ENCODE assay signal across 27 cellular contexts in the genomic region with DNA sequence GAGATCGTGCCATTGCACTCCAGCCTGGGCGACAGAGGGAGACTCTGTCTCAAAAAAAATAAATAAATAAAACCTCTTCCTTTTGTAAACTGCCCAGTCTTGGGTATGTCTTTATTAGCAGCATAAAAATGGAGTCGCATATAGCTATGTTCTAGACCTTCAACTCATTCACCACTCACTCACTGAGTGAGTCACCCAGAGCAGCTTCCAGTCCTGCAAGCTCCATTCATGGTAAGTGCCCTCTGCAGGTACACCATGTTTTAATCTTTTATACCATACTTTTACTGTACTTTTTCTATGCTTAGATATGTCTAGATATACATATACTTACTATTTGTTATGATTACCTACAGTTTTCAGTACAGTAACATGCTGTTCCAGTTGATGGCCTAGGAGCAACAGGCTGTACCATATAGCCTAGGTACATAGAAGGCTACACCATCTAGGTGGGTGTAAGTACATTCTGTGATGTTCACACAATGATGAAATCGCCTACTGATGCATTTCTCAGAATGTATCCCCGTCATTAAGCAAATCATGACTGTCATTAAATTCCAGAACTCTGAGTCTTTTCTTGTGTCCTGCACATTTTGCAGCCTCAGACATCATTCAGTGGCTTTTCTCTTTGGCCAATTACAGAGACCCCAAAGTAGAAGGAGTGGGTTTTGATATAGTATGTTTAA. TPM values are rescaled to one million over a fixed set of nuclear protein-coding genes. Genes with fewer than 3 reads are reported as not detected.
DNase-seq lines count a peak whose midpoint lies in the region; ATAC-seq and TF ChIP-seq lines count a peak whose summit lies in the region.
"Had no signal": no experiment of that assay in that cellular context is flagged by ENCODE, and none has a peak within 500 bp of the region (broad histone marks: within the 10 kb centered on the region; RNA-seq: fewer than 3 reads in every experiment).

No MANE protein-coding gene starts in this region.

- TF ChIP-seq RAD21 in IMR-90 (IDR thresholded peaks at IDR 0.05; ENCODE audit: low read length): peak; percentile 15; the same call in 1 of the 2 replicates

- H3K56ac ChIP-seq in IMR-90 (ENCODE audit: extremely low read depth, insufficient read depth, low read length): no peak overlapping the region

- intact Hi-C loops in IMR-90 (cut with micrococcal nuclease): no loop called here
- intact Hi-C loops in heart right ventricle (cut with DNase I): no loop called here

- H4K20me1 ChIP-seq in IMR-90 (ENCODE audit: insufficient read depth, low read length): no peaks in the 10 kb centered on the region

- no peaks in the 10 kb centered on the region for H3K9me3 ChIP-seq in IMR-90 (ENCODE audit: control insufficient read depth, insufficient read depth, low read length)
- H3K9me3 ChIP-seq in heart right ventricle: no peaks in the 10 kb centered on the region
- H3K9me3 ChIP-seq: lower lobe of right lung, thyroid gland had no signal

- no peak overlapping the region for H4K5ac ChIP-seq in IMR-90 (ENCODE audit: low read depth, low read length)

- in situ Hi-C loops in IMR-90 (cut with MboI; ENCODE audit: low sequenced_read_pairs) (loop anchor here (25.0 kb wide), 2 partner anchors 533 to 708 kb away; no protein-coding TSS in a partner anchor), astrocyte of the spinal cord (cut with HindIII; ENCODE audit: low sequenced_read_pairs) (no loop called here)

- H2BK15ac ChIP-seq in IMR-90 (ENCODE audit: low read depth, low read length): no peak overlapping the region

- H3K9me3 Mint-ChIP-seq in osteocyte (ENCODE audit: unreplicated experiment): no peaks in the 10 kb centered on the region

- TF ChIP-seq POLR2A in IMR-90 (IDR thresholded peaks at IDR 0.05; ENCODE audit: low read depth, low read length): no peak

- H2AFZ ChIP-seq in IMR-90 (replicated peaks; ENCODE audit: low read length, poor library complexity): no peak overlapping the region

- H3K9ac ChIP-seq in IMR-90 (ENCODE audit: low read depth, low read length): no peak overlapping the region

- H2AK5ac ChIP-seq in IMR-90 (ENCODE audit: low read depth, low read length): no peak overlapping the region; the same call in 1 of the 2 replicates

- no peak overlapping the region for H3K27ac ChIP-seq in IMR-90 (ENCODE audit: insufficient read depth, low read length)
- no peak overlapping the region for H3K27ac ChIP-seq in heart right ventricle
- H3K27ac ChIP-seq: lower lobe of right lung, thyroid gland had no signal

- H3K36me3 ChIP-seq in IMR-90 (ENCODE audit: control insufficient read depth, insufficient read depth, low read length) (no peaks in the 10 kb centered on the region), heart right ventricle (no peaks in the 10 kb centered on the region)
- H3K36me3 ChIP-seq: lower lobe of right lung, thyroid gland had no signal

- no peak overlapping the region for H2BK20ac ChIP-seq in IMR-90 (ENCODE audit: low read depth, low read length)

- H3K14ac ChIP-seq in IMR-90 (replicated peaks; ENCODE audit: low read depth, low read length): no peak overlapping the region

- ATAC-seq in IMR-90 (ENCODE audit: low read depth) (peak; percentile 51), heart right ventricle (no peak)
- ATAC-seq: lower lobe of right lung; sciatic nerve; stimulated activated naive CD8-positive, alpha-beta T cell treated with anti-CD3 and anti-CD28 coated beads, Interleukin-15, amount 100 ng/mL, for 72 hours; T-helper 17 cell had no signal

- H3K36me3 Mint-ChIP-seq in osteocyte (ENCODE audit: unreplicated experiment): no peaks in the 10 kb centered on the region
- H3K36me3 Mint-ChIP-seq: activated naive CD4-positive, alpha-beta T cell treated with anti-CD3 and anti-CD28 coated beads, Interleukin-2, amount 10 ng/mL, durations not matched to agents 7 days and 5 days; CD14-positive monocyte had no signal

- no peak overlapping the region for H4K8ac ChIP-seq in IMR-90 (ENCODE audit: low read depth in 2 of 2, low read length in 2 of 2)

- H3K4me3 Mint-ChIP-seq in osteocyte (ENCODE audit: unreplicated experiment): no peak overlapping the region
- H3K4me3 Mint-ChIP-seq: activated naive CD4-positive, alpha-beta T cell treated with anti-CD3 and anti-CD28 coated beads, Interleukin-2, amount 10 ng/mL, durations not matched to agents 7 days and 5 days; CD14-positive monocyte; central memory CD8-positive, alpha-beta T cell; stimulated activated naive CD8-positive, alpha-beta T cell treated with anti-CD3 and anti-CD28 coated beads, Interleukin-15, amount 100 ng/mL, for 72 hours; T-helper 17 cell had no signal

- H3K27me3 Mint-ChIP-seq in osteocyte (ENCODE audit: unreplicated experiment): no peaks in the 10 kb centered on the region

- peaks cover 2% of the 10 kb centered on the region; the same call in 1 of the 2 replicates for H3K4me1 ChIP-seq in IMR-90 (ENCODE audit: control insufficient read depth, insufficient read depth, low read length)
- H3K4me1 ChIP-seq in heart right ventricle: no peaks in the 10 kb centered on the region
- H3K4me1 ChIP-seq: lower lobe of right lung, thyroid gland had no signal

- no CpG with 5 or more reads among the region's 5 CpGs for WGBS in IMR-90 (ENCODE audit: extremely low coverage in 2 of 2, insufficient read length in 1 of 2), 2 experiments
- 90 to 93% methylated on average over 5 of the region's 5 CpGs for WGBS in heart right ventricle, 2 donors

- no peak overlapping the region for H3K4me2 ChIP-seq in IMR-90 (ENCODE audit: low read depth, low read length)

- H3K27ac Mint-ChIP-seq in osteocyte (ENCODE audit: unreplicated experiment): no peak overlapping the region
- H3K27ac Mint-ChIP-seq: activated naive CD4-positive, alpha-beta T cell treated with anti-CD3 and anti-CD28 coated beads, Interleukin-2, amount 10 ng/mL, durations not matched to agents 7 days and 5 days; CD14-positive monocyte; stimulated activated naive CD8-positive, alpha-beta T cell treated with anti-CD3 and anti-CD28 coated beads, Interleukin-15, amount 100 ng/mL, for 72 hours; T-helper 17 cell had no signal

- POLR2A ChIA-PET in IMR-90 (lab: Charles Lee; ENCODE audit: unreplicated experiment): no interaction called here

- no peaks in the 10 kb centered on the region for H3K27me3 ChIP-seq in IMR-90 (ENCODE audit: control insufficient read depth, insufficient read depth, low read length)
- peaks cover 0 to 6% (median 0%) of the 10 kb centered on the region in 7 donors for H3K27me3 ChIP-seq in heart right ventricle
- H3K27me3 ChIP-seq: thyroid gland had no signal

- BruUV-seq in IMR-90 (replicated peaks; lab: Mats Ljungman, UMichigan): no TSS peak

- no peak overlapping the region for H3K4ac ChIP-seq in IMR-90 (ENCODE audit: low read depth, low read length)

- H3K79me1 ChIP-seq in IMR-90 (ENCODE audit: low read depth in 1 of 2, low read length in 2 of 2): no peaks in the 10 kb centered on the region

- no peak overlapping the region for H3K18ac ChIP-seq in IMR-90 (ENCODE audit: low read depth, low read length)

- DNase-seq in AG10803 (ENCODE audit: low read depth) (peak; percentile 64), IMR-90 (peak; percentile 77), astrocyte of the spinal cord (ENCODE audit: low read depth, low spot score) (peak; percentile 12), fibroblast of peridontal ligament (ENCODE audit: extremely low read depth) (peak; percentile 9), heart right ventricle (no peak), cortex of kidney (lab: John Stamatoyannopoulos, UW) (no peak), NCI-H774 (lab: John Stamatoyannopoulos, UW) (no peak), osteocyte (ENCODE audit: extremely low spot score, unreplicated experiment) (no peak)
- DNase-seq: activated CD4-positive, alpha-beta T cell treated with anti-CD3 and anti-CD28 coated beads for 48 hours; activated naive CD4-positive, alpha-beta T cell treated with anti-CD3 and anti-CD28 coated beads, Interleukin-2, amount 10 ng/mL, durations not matched to agents 7 days and 5 days; activated T-cell treated with anti-CD3 and anti-CD28 coated beads, Interleukin-2, amount 50 U/mL, for 48 hours; erythroblast; KBM-7; lower lobe of right lung; NCI-H524; RPMI8226; stimulated activated naive CD8-positive, alpha-beta T cell treated with anti-CD3 and anti-CD28 coated beads, Interleukin-15, amount 100 ng/mL, for 72 hours; T-helper 17 cell; thyroid gland had no signal

- no peaks in the 10 kb centered on the region; the same call in 1 of the 2 replicates for H3K9me1 ChIP-seq in IMR-90 (ENCODE audit: insufficient read depth, low read length)

- dilution Hi-C loops in IMR-90 (cut with HindIII; ENCODE audit: low sequenced_read_pairs, unreplicated experiment): no loop called here

- no peak overlapping the region for H2BK5ac ChIP-seq in IMR-90 (ENCODE audit: low read depth, low read length, poor library complexity, severe bottlenecking)

- no peak overlapping the region for H4K91ac ChIP-seq in IMR-90 (ENCODE audit: insufficient read depth, low read depth, low read length)

- no peaks in the 10 kb centered on the region for H3K4me1 Mint-ChIP-seq in osteocyte (ENCODE audit: unreplicated experiment)
- H3K4me1 Mint-ChIP-seq: activated naive CD4-positive, alpha-beta T cell treated with anti-CD3 and anti-CD28 coated beads, Interleukin-2, amount 10 ng/mL, durations not matched to agents 7 days and 5 days; CD14-positive monocyte; central memory CD8-positive, alpha-beta T cell; stimulated activated naive CD8-positive, alpha-beta T cell treated with anti-CD3 and anti-CD28 coated beads, Interleukin-15, amount 100 ng/mL, for 72 hours; T-helper 17 cell had no signal

- no peak overlapping the region for H2AK9ac ChIP-seq in IMR-90 (replicated peaks; ENCODE audit: low read depth, low read length, poor library complexity)

- H3K4me3 ChIP-seq in AG10803 (ENCODE audit: low read length) (no peak overlapping the region), IMR-90 (ENCODE audit: insufficient read depth, low read depth, low read length) (no peak overlapping the region), astrocyte of the spinal cord (ENCODE audit: low read depth, low read length) (no peak overlapping the region), heart right ventricle (no peak overlapping the region)
- H3K4me3 ChIP-seq: lower lobe of right lung, thyroid gland had no signal

- TF ChIP-seq CTCF in AG10803 (conservative IDR thresholded peaks at IDR 0.05; ENCODE audit: low read length): no peak
- no peak for TF ChIP-seq CTCF in IMR-90 (conservative IDR thresholded peaks at IDR 0.05; ENCODE audit: low read depth, low read length)
- no peak for TF ChIP-seq CTCF in astrocyte of the spinal cord (IDR thresholded peaks at IDR 0.05; ENCODE audit: low read depth, low read length)
- TF ChIP-seq CTCF in heart right ventricle (IDR thresholded peaks at IDR 0.05): no peak
- TF ChIP-seq CTCF in osteocyte (IDR thresholded peaks at IDR 0.05): no peak

- H2BK120ac ChIP-seq in IMR-90 (ENCODE audit: low read depth, low read length): no peak overlapping the region

- no peak overlapping the region for H3K23ac ChIP-seq in IMR-90 (ENCODE audit: low read depth, low read length)

- CTCF ChIA-PET in IMR-90 (lab: Yijun Ruan, JAX): no interaction called here

RNA-seq across cellular contexts. Expression of gene FARP1, which starts 13.7 kb away (rescaled TPM):
- total RNA-seq in IMR-90 (2012; rRNA removed): 48.3 and 57.0 TPM in 2 replicates
- 32.6 and 39.6 TPM in 2 replicates for polyA plus RNA-seq in IMR-90 (2012; rRNA removed)
- polyA plus RNA-seq in IMR-90 (2012; cell fraction: cytosol; rRNA removed): 25.4 and 27.9 TPM in 2 replicates
- polyA plus RNA-seq in IMR-90 (2012; cell fraction: nucleus; rRNA removed; ENCODE audit: low replicate concordance): 49.5 and 91.9 TPM in 2 replicates
- 10 to 100 TPM; 13.4 to 72.9 (median 24.7) TPM for total RNA-seq in heart right ventricle
- 10 to 100 TPM in 1 of 2 donors, 1 to 10 TPM in 1; 6.9 to 10.7 TPM for polyA plus RNA-seq in heart right ventricle
- 347 and 357 TPM in 2 replicates for total RNA-seq in osteocyte

RNA-seq across cellular contexts. Expression of gene RNF113B, which starts 47.9 kb away (rescaled TPM):
- total RNA-seq in IMR-90 (2012; rRNA removed): not detected in 2 replicates
- not detected in 2 replicates for polyA plus RNA-seq in IMR-90 (2012; rRNA removed)
- polyA plus RNA-seq in IMR-90 (2012; cell fraction: cytosol; rRNA removed): not detected in 2 replicates
- polyA plus RNA-seq in IMR-90 (2012; cell fraction: nucleus; rRNA removed; ENCODE audit: low replicate concordance): not detected in 2 replicates
- not detected for total RNA-seq in heart right ventricle
- polyA plus RNA-seq in heart right ventricle: not detected
- total RNA-seq in osteocyte: not detected in 2 replicates
- total RNA-seq: glomerular endothelial cell, kidney epithelial cell, lower lobe of right lung, mucosa of gallbladder, sciatic nerve, T-helper 17 cell, thyroid gland had no signal
- polyA plus RNA-seq: AG04450, CD14-positive monocyte, neural cell had no signal

Comparison
In these comparisons a context has a peak if more than half of its experiments do, and no peak if none do; other contexts are left out.
1. DNase-seq: peak in AG10803 (single experiment), IMR-90 (single experiment), astrocyte of the spinal cord (single experiment) and fibroblast of peridontal ligament (single experiment); none in heart right ventricle (0 of 2), cortex of kidney (single experiment), NCI-H774 (single experiment) and osteocyte (single experiment).